20 cellular contexts compared by ENCODE assay signal in genomic region chr16:80554037-80554436, GRCh38. TPM values are rescaled to one million over a fixed set of nuclear protein-coding genes. Genes with fewer than 3 reads are reported as not detected.
"Had no signal": no experiment of that assay in that cellular context is flagged by ENCODE, and none has a peak within 500 bp of the region (broad histone marks: within the 10 kb centered on the region; RNA-seq: fewer than 3 reads in every experiment).

No MANE protein-coding gene starts in this region.

- ATAC-seq: effector memory CD8-positive, alpha-beta T cell; gastrocnemius medialis; heart right ventricle; left lobe of liver; naive thymus-derived CD4-positive, alpha-beta T cell; right cardiac atrium had no signal

- H3K4me3 Mint-ChIP-seq: dendritic cell treated with granulocyte-macrophage colony-stimulating factor and Interleukin-4, amounts not matched to agents 40 ng/mL and 50 ng/mL, for 4 days; effector memory CD8-positive, alpha-beta T cell; neural crest cell had no signal

- H3K27me3 Mint-ChIP-seq: dendritic cell treated with granulocyte-macrophage colony-stimulating factor and Interleukin-4, amounts not matched to agents 40 ng/mL and 50 ng/mL, for 4 days; effector memory CD8-positive, alpha-beta T cell had no signal

- H3K27ac Mint-ChIP-seq: dendritic cell treated with granulocyte-macrophage colony-stimulating factor and Interleukin-4, amounts not matched to agents 40 ng/mL and 50 ng/mL, for 4 days; effector memory CD8-positive, alpha-beta T cell; naive thymus-derived CD4-positive, alpha-beta T cell; progenitor cell of endocrine pancreas had no signal

- H3K9me3 Mint-ChIP-seq: dendritic cell treated with granulocyte-macrophage colony-stimulating factor and Interleukin-4, amounts not matched to agents 40 ng/mL and 50 ng/mL, for 4 days; effector memory CD8-positive, alpha-beta T cell; naive thymus-derived CD4-positive, alpha-beta T cell; neural crest cell had no signal

- DNase-seq: effector memory CD8-positive, alpha-beta T cell; gastrocnemius medialis; heart right ventricle; hypothalamus; kidney glomerular epithelial cell; mammary epithelial cell; naive thymus-derived CD4-positive, alpha-beta T cell; right cardiac atrium; small intestine; stimulated activated CD4-positive, alpha-beta T cell treated with anti-CD3 and anti-CD28 coated beads, Interleukin-12 subunit alpha, Interleukin-12 subunit beta, amount 100 ng/mL, for 4 hours; stimulated activated naive CD4-positive, alpha-beta T cell treated with Interleukin-2 at 50 U/mL for 16 hours; trophoblast cell had no signal

- H3K4me1 Mint-ChIP-seq: neural crest cell had no signal

RNA-seq across cellular contexts. Expression of gene DYNLRB2, which starts 13.2 kb away (rescaled TPM):
- total RNA-seq: esophagus muscularis mucosa, gastrocnemius medialis, left lobe of liver, mesenteric fat pad, mononuclear cell, neural crest cell, osteocyte had no signal
